ENCODE assay signal across 22 cellular contexts in the genomic region with DNA sequence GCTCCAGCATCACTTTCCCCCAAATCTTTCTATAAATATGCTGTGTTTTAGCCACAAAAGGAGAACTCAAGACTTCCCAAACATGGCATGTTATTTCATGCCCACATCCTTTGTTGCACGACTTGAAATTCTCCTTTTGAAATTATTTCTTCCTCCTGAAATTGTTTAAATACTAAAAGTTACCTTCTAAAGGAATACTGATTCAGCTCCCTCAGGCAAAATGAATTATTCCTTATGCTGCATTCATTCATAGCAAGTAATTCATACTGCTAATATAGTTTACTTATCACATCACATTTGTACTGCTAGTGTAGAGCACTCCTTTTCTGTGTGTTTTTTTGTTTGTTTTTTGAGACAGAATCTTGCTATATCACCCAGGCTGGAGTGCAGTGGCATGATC. TPM values are rescaled to one million over a fixed set of nuclear protein-coding genes. Genes with fewer than 3 reads are reported as not detected.
A peak's percentile ranks its signal among the peaks of the same experiment; 100 is the strongest.
DNase-seq lines count a peak whose midpoint lies in the region; ATAC-seq, FAIRE-seq and TF ChIP-seq lines count a peak whose summit lies in the region.
"Had no signal": no experiment of that assay in that cellular context is flagged by ENCODE, and none has a peak within 500 bp of the region (broad histone marks: within the 10 kb centered on the region; RNA-seq: fewer than 3 reads in every experiment).

No MANE protein-coding gene starts in this region.

- CTCF ChIA-PET in PC-3 (lab: Charles Lee): interaction anchor here (0.6 kb wide), 1 partner anchor 26 kb away, joined by 3 read pairs; no protein-coding TSS in a partner anchor

- H4K20me1 ChIP-seq in PC-3 (ENCODE audit: low read length): no peaks in the 10 kb centered on the region
- H4K20me1 ChIP-seq in osteoblast (ENCODE audit: insufficient read depth, low read length): no peaks in the 10 kb centered on the region

- no TSS peak for BruUV-seq in PC-3 (replicated peaks; lab: Mats Ljungman, UMichigan)

- H3K27me3 ChIP-seq in PC-3 (ENCODE audit: low read length) (no peaks in the 10 kb centered on the region), bronchial epithelial cell (ENCODE audit: control insufficient read depth, insufficient read depth, low read length) (no peaks in the 10 kb centered on the region), osteoblast (ENCODE audit: insufficient read depth, low read length) (no peaks in the 10 kb centered on the region), aorta (ENCODE audit: control insufficient read depth in 1 of 2, insufficient read depth in 2 of 2, low read length in 1 of 2) (no peaks in the 10 kb centered on the region)

- 12 to 27% methylated on average over 1 of the region's 1 CpG for WGBS in aorta, 2 donors

- DNase-seq in Kasumi-1 (lab: John Stamatoyannopoulos, UW): peak; percentile 19 to 27
- peak; percentile 18 for DNase-seq in PC-3
- peak; percentile 88 for DNase-seq in bronchial epithelial cell (ENCODE audit: low read depth)
- DNase-seq in osteoblast (ENCODE audit: insufficient read length, low spot score, missing footprints): no peak
- no peak for DNase-seq in aorta
- no peak for DNase-seq in RPMI8226
- DNase-seq in kidney glomerular epithelial cell (lab: John Stamatoyannopoulos, UW): no peak
- DNase-seq: Caco-2; CD4-positive, alpha-beta T cell; DMS 273 treated with DMSO at 0.1 percent for 48 hours; DMS79 treated with DMSO at 0.1 percent for 48 hours; H7; NCI-H1105 treated with DMSO at 0.1 percent for 48 hours; NCI-H2029 treated with DMSO at 0.1 percent for 48 hours; NCI-H2171; NCI-H345; NCI-H524 treated with DMSO at 0.1 percent for 48 hours; NCI-H82; OCI-M1; SHP77 treated with DMSO at 0.1 percent for 48 hours had no signal

- H3K9me3 ChIP-seq in PC-3 (ENCODE audit: low read length) (no peaks in the 10 kb centered on the region), osteoblast (ENCODE audit: low read depth, low read length) (no peaks in the 10 kb centered on the region), aorta (ENCODE audit: control insufficient read depth, low read length) (no peaks in the 10 kb centered on the region)
- H3K9me3 ChIP-seq: Caco-2 had no signal

- H3K27ac ChIP-seq in PC-3 (ENCODE audit: low read length) (no peak overlapping the region), osteoblast (ENCODE audit: low read depth, low read length) (no peak overlapping the region), aorta (ENCODE audit: low read depth in 1 of 2, low read length in 2 of 2) (no peak overlapping the region)

- H3K79me2 ChIP-seq in PC-3 (ENCODE audit: low read length) (no peaks in the 10 kb centered on the region), osteoblast (ENCODE audit: insufficient read depth, low read length) (no peaks in the 10 kb centered on the region)

- H3K36me3 ChIP-seq in PC-3 (ENCODE audit: low read depth, low read length) (no peaks in the 10 kb centered on the region), bronchial epithelial cell (ENCODE audit: control insufficient read depth, insufficient read depth, low read length) (no peaks in the 10 kb centered on the region), osteoblast (ENCODE audit: insufficient read depth, low read length) (no peaks in the 10 kb centered on the region), aorta (ENCODE audit: control insufficient read depth in 1 of 2, insufficient read depth in 2 of 2, low read length in 1 of 2) (no peaks in the 10 kb centered on the region)

- intact Hi-C loops in PC-3 (cut with micrococcal nuclease) (no loop called here), aorta (cut with DNase I) (no loop called here)

- no peak overlapping the region for H3K9ac ChIP-seq in PC-3 (ENCODE audit: low read length)

- no peak for FAIRE-seq in bronchial epithelial cell (lab: Jason Lieb, UNC)

- no peaks in the 10 kb centered on the region for H3F3A ChIP-seq in PC-3 (ENCODE audit: low read length, unreplicated experiment)

- H3K4me1 ChIP-seq in PC-3 (ENCODE audit: insufficient read depth, low read length): peaks cover 11% of the 10 kb centered on the region; the same call in 1 of the 2 replicates
- no peaks in the 10 kb centered on the region for H3K4me1 ChIP-seq in osteoblast (ENCODE audit: insufficient read depth, low read length)
- no peaks in the 10 kb centered on the region for H3K4me1 ChIP-seq in aorta (ENCODE audit: control insufficient read depth in 1 of 2, insufficient read depth in 2 of 2, low read length in 2 of 2)
- H3K4me1 ChIP-seq: Caco-2 had no signal

- POLR2A ChIA-PET in PC-3 (lab: Charles Lee; ENCODE audit: unreplicated experiment): no interaction called here

- ATAC-seq in PC-3 (no peak), aorta (ENCODE audit: low FRiP score) (no peak)
- ATAC-seq: SK-N-SH treated with all-trans-retinoic acid at 6 μM for 48 hours had no signal

- H3K4me2 ChIP-seq in PC-3 (ENCODE audit: low read length) (0 out of 2 replicates have a peak overlapping the region, but pooled peaks have one; percentile 20), osteoblast (ENCODE audit: insufficient read depth, low read length) (no peak overlapping the region)

- no peaks in the 10 kb centered on the region for H3K9me2 ChIP-seq in PC-3 (replicated peaks; ENCODE audit: low read length)

- H2AFZ ChIP-seq in PC-3 (ENCODE audit: low read length) (peak overlapping the region; percentile 23; the same call in 1 of the 2 replicates), osteoblast (ENCODE audit: low read length) (peak overlapping the region; percentile 22)

- TF ChIP-seq CTCF in PC-3 (conservative IDR thresholded peaks at IDR 0.05; ENCODE audit: low read depth, low read length) (no peak), bronchial epithelial cell (IDR thresholded peaks at IDR 0.05; ENCODE audit: insufficient read depth, low read length, severe bottlenecking) (no peak), osteoblast (IDR thresholded peaks at IDR 0.05; ENCODE audit: extremely low read depth, low read depth, low read length) (no peak)

- H3K4me3 ChIP-seq in PC-3 (ENCODE audit: low read length) (no peak overlapping the region), bronchial epithelial cell (ENCODE audit: low read depth, low read length) (no peak overlapping the region), osteoblast (ENCODE audit: insufficient read depth, low read length) (no peak overlapping the region), aorta (ENCODE audit: low read length in 2 of 2) (no peak overlapping the region)

RNA-seq across cellular contexts. Expression of gene BHMT, which starts 45.7 kb away (rescaled TPM):
- total RNA-seq in PC-3 (2014; rRNA removed) (not detected in 2 replicates), bronchial epithelial cell (not detected in 2 replicates), osteoblast (not detected in 2 replicates), aorta (under 1 TPM; 0.48 to 0.49 TPM)
- 1 to 10 TPM in 1 of 2 donors, under 1 TPM in 1; 0.05 to 2.3 TPM for polyA plus RNA-seq in aorta
- total RNA-seq: Caco-2; CD4-positive, alpha-beta T cell had no signal
- polyA plus RNA-seq: BJ had no signal

Comparison
In these comparisons a context has a peak if more than half of its experiments do, and no peak if none do; other contexts are left out.
1. DNase-seq: peak in Kasumi-1 (2 of 2), PC-3 (single experiment) and bronchial epithelial cell (single experiment); none in osteoblast (single experiment), aorta (0 of 2), RPMI8226 (single experiment) and kidney glomerular epithelial cell (single experiment).